ENCODE assay signal across 17 cellular contexts in genomic region chr10:95277201-95277570, GRCh38. TPM values are rescaled to one million over a fixed set of nuclear protein-coding genes. Genes with fewer than 3 reads are reported as not detected.
DNase-seq lines count a peak whose midpoint lies in the region; ATAC-seq, FAIRE-seq and TF ChIP-seq lines count a peak whose summit lies in the region.
"Had no signal": no experiment of that assay in that cellular context is flagged by ENCODE, and none has a peak within 500 bp of the region (broad histone marks: within the 10 kb centered on the region; RNA-seq: fewer than 3 reads in every experiment).

No MANE protein-coding gene starts in this region.

- WGBS in smooth muscle cell (ENCODE audit: low lambda C conversion rate): 84% methylated on average over 1 of the region's 1 CpG

- no peak overlapping the region for H3K9ac ChIP-seq in BLaER1
- no peak overlapping the region for H3K9ac ChIP-seq in keratinocyte (ENCODE audit: control insufficient read depth, extremely low read depth, insufficient read depth, low read length)
- H3K9ac ChIP-seq in smooth muscle cell (ENCODE audit: low read depth): no peak overlapping the region
- H3K9ac ChIP-seq: parathyroid adenoma had no signal

- H3K9me3 ChIP-seq in BLaER1 (peaks cover 8% of the 10 kb centered on the region; the same call in 1 of the 2 replicates), keratinocyte (ENCODE audit: control insufficient read depth, low read depth, low read length) (no peaks in the 10 kb centered on the region), smooth muscle cell (replicated peaks; ENCODE audit: low read depth) (no peaks in the 10 kb centered on the region)

- peaks cover 83% of the 10 kb centered on the region for H3K79me2 ChIP-seq in keratinocyte (ENCODE audit: control insufficient read depth, insufficient read depth, low read length)
- peaks cover 90% of the 10 kb centered on the region for H3K79me2 ChIP-seq in smooth muscle cell (ENCODE audit: low read depth)

- H3K27ac ChIP-seq in BLaER1 (no peak overlapping the region), keratinocyte (ENCODE audit: control insufficient read depth, insufficient read depth, low read length) (peak overlapping the region; percentile 93), smooth muscle cell (ENCODE audit: low read depth) (peak overlapping the region; percentile 89)

- no peak overlapping the region for H3K4me3 ChIP-seq in BLaER1
- no peak overlapping the region for H3K4me3 ChIP-seq in keratinocyte (ENCODE audit: control insufficient read depth in 2 of 3, extremely low read depth in 1 of 3, insufficient read depth in 2 of 3, low read depth in 1 of 3, low read length in 3 of 3)
- H3K4me3 ChIP-seq in smooth muscle cell: no peak overlapping the region

- no peak for FAIRE-seq in keratinocyte (lab: Jason Lieb, UNC)
- FAIRE-seq: D721Med, H1, TTC549 had no signal

- H3K4me2 ChIP-seq in BLaER1 (peak overlapping the region; percentile 14; the same call in 1 of the 2 replicates), keratinocyte (ENCODE audit: control insufficient read depth, extremely low read depth, insufficient read depth, low read depth, low read length) (no peak overlapping the region), smooth muscle cell (peak overlapping the region; percentile 76)

- H3F3A ChIP-seq in smooth muscle cell (ENCODE audit: low read depth): peaks cover 25% of the 10 kb centered on the region

- TF ChIP-seq CTCF in keratinocyte (optimal IDR thresholded peaks at IDR 0.05 in 1 of 3, IDR thresholded peaks at IDR 0.05 in 1 of 3, conservative IDR thresholded peaks at IDR 0.05 in 1 of 3; ENCODE audit: extremely low read depth in 1 of 3, insufficient read depth in 2 of 3, low read length in 3 of 3): no peak
- no peak for TF ChIP-seq CTCF in smooth muscle cell (IDR thresholded peaks at IDR 0.05; ENCODE audit: borderline replicate concordance, insufficient read depth, poor library complexity, severe bottlenecking)

- no peak for ATAC-seq in HG03045 (IDR thresholded peaks at IDR 0.05; ENCODE audit: unreplicated experiment)
- ATAC-seq in GM18867 (IDR thresholded peaks at IDR 0.05; ENCODE audit: unreplicated experiment): no peak
- ATAC-seq: stimulated activated naive CD8-positive, alpha-beta T cell treated with anti-CD3 and anti-CD28 coated beads, Interleukin-15, Interleukin-2, amounts not matched to agents 100 U/mL and 50 U/mL, for 24 hours had no signal

- H3K27me3 ChIP-seq in BLaER1 (no peaks in the 10 kb centered on the region), keratinocyte (ENCODE audit: control insufficient read depth, extremely low read depth, insufficient read depth, low read length) (no peaks in the 10 kb centered on the region), smooth muscle cell (ENCODE audit: low read depth) (no peaks in the 10 kb centered on the region)

- H3K4me1 ChIP-seq in BLaER1: peaks cover 56% of the 10 kb centered on the region
- H3K4me1 ChIP-seq in keratinocyte (ENCODE audit: control insufficient read depth, extremely low read depth, insufficient read depth, low read length): peaks cover 91% of the 10 kb centered on the region
- H3K4me1 ChIP-seq in smooth muscle cell (ENCODE audit: low read depth): peaks cover 16% of the 10 kb centered on the region

- peaks cover 4% of the 10 kb centered on the region for H3K9me1 ChIP-seq in keratinocyte (ENCODE audit: control insufficient read depth, extremely low read depth, insufficient read depth, low read length)

- peak; percentile 2 for DNase-seq in NCI-H69 (lab: John Stamatoyannopoulos, UW)
- no peak for DNase-seq in keratinocyte (ENCODE audit: low read depth, low spot score)
- no peak for DNase-seq in smooth muscle cell (lab: John Stamatoyannopoulos, UW; ENCODE audit: unreplicated experiment)
- DNase-seq in NCI-H2227 treated with DMSO at 0.1 percent for 48 hours (lab: John Stamatoyannopoulos, UW): no peak
- DNase-seq in COLO829 (ENCODE audit: low spot score): no peak
- DNase-seq: activated naive CD4-positive, alpha-beta T cell treated with anti-CD3 and anti-CD28 coated beads, Interleukin-2, amount 50 U/mL, for 16 hours; GDM1; NCI-H1930; NCI-H526 treated with DMSO at 0.1 percent for 48 hours; stimulated activated naive CD8-positive, alpha-beta T cell treated with anti-CD3 and anti-CD28 coated beads, Interleukin-15, Interleukin-2, amounts not matched to agents 100 U/mL and 50 U/mL, for 24 hours had no signal

- peaks cover 100% of the 10 kb centered on the region for H4K20me1 ChIP-seq in BLaER1
- H4K20me1 ChIP-seq in keratinocyte (ENCODE audit: control insufficient read depth, extremely low read depth, insufficient read depth, low read length): peaks cover under 1% of the 10 kb centered on the region
- H4K20me1 ChIP-seq in smooth muscle cell (ENCODE audit: low read depth): peaks cover 69% of the 10 kb centered on the region

- dilution Hi-C loops in keratinocyte (cut with MboI; ENCODE audit: extremely low pct_ligation_motif_present, low sequenced_read_pairs): no loop called here

- H2AFZ ChIP-seq in keratinocyte (ENCODE audit: control insufficient read depth, low read length): no peak overlapping the region
- H2AFZ ChIP-seq in smooth muscle cell (ENCODE audit: low read depth): no peak overlapping the region
- H2AFZ ChIP-seq: parathyroid adenoma had no signal

- H3K36me3 ChIP-seq in BLaER1 (peaks cover 55% of the 10 kb centered on the region), keratinocyte (ENCODE audit: control insufficient read depth in 2 of 2, extremely low read depth in 1 of 2, insufficient read depth in 2 of 2, low read length in 2 of 2) (peaks cover 3 to 14% of the 10 kb centered on the region in 2 experiments), smooth muscle cell (ENCODE audit: low read depth) (no peaks in the 10 kb centered on the region)

RNA-seq across cellular contexts. Expression of gene PDLIM1, which starts 13.6 kb away (rescaled TPM):
- polyA plus RNA-seq in keratinocyte (200 to 450 TPM (median 298 TPM) in 3 replicates), smooth muscle cell (187 and 318 TPM in 2 replicates)
- polyA plus RNA-seq in keratinocyte (2011; ENCODE audit: low read depth): 152 TPM
- 550 and 564 TPM in 2 replicates for polyA plus RNA-seq in keratinocyte (2011; cell fraction: cytosol; rRNA removed)
- polyA plus RNA-seq in keratinocyte (2011; cell fraction: nucleus; rRNA removed): 299 and 342 TPM in 2 replicates
- polyA plus RNA-seq in keratinocyte (2012; ENCODE audit: low replicate concordance): 367 and 421 TPM in 2 replicates
- 372 to 462 TPM (median 381 TPM) in 3 replicates for polyA minus RNA-seq in keratinocyte
- polyA minus RNA-seq in keratinocyte (2011; cell fraction: cytosol; rRNA and poly(A)+ RNA removed): 329 TPM
- 92.1 and 192 TPM in 2 replicates for polyA minus RNA-seq in keratinocyte (2011; cell fraction: nucleus; rRNA and poly(A)+ RNA removed)
- 72.4 and 102 TPM in 2 replicates for total RNA-seq in smooth muscle cell
